Comparison of ENCODE assay signal across 20 cellular contexts in genomic region chr5:151130235-151130921, GRCh38. TPM values are rescaled to one million over a fixed set of nuclear protein-coding genes. Genes with fewer than 3 reads are reported as not detected.
DNase-seq lines count a peak whose midpoint lies in the region; ATAC-seq, FAIRE-seq and TF ChIP-seq lines count a peak whose summit lies in the region.
"Had no signal": no experiment of that assay in that cellular context is flagged by ENCODE, and none has a peak within 500 bp of the region (broad histone marks: within the 10 kb centered on the region; RNA-seq: fewer than 3 reads in every experiment).

No MANE protein-coding gene starts in this region.

- peaks cover 83% of the 10 kb centered on the region for H3K36me3 Mint-ChIP-seq in activated CD4-positive, alpha-beta T cell treated with anti-CD3 and anti-CD28 coated beads, Interleukin-2, amount 10 ng/mL, durations not matched to agents 7 days and 5 days (ENCODE audit: low read depth)
- peaks cover 94% of the 10 kb centered on the region for H3K36me3 Mint-ChIP-seq in CD8-positive, alpha-beta T cell
- H3K36me3 Mint-ChIP-seq in activated naive CD8-positive, alpha-beta T cell treated with anti-CD3 and anti-CD28 coated beads for 36 hours: peaks cover 68% of the 10 kb centered on the region

- CTCF ChIA-PET in activated CD4-positive, alpha-beta T cell treated with anti-CD3 and anti-CD28 coated beads, Interleukin-2, amount 10 ng/mL, durations not matched to agents 7 days and 5 days (lab: Charles Lee): interaction anchor here (1.0 to 2.6 kb wide), 9 partner anchors 13 to 126 kb away, joined by 3 to 12 read pairs (median 4); partner anchors contain the start of gene ANXA6
- CTCF ChIA-PET in CD8-positive, alpha-beta T cell (lab: Charles Lee): interaction anchor here (1.2 to 50.0 kb wide), 7 partner anchors 15 to 111 kb away, joined by 3 to 1723 read pairs (median 5); partner anchors contain the start of gene ANXA6
- CTCF ChIA-PET in HEK293T (lab: Yijun Ruan, JAX): interaction anchor here (0.9 to 1.6 kb wide), 2 partner anchors 34 to 186 kb away, joined by 3 to 13 read pairs; no protein-coding TSS in a partner anchor

- FAIRE-seq in pancreas (lab: Jason Lieb, UNC): no peak
- FAIRE-seq: GM12892 had no signal

- H3K27me3 Mint-ChIP-seq in activated CD4-positive, alpha-beta T cell treated with anti-CD3 and anti-CD28 coated beads, Interleukin-2, amount 10 ng/mL, durations not matched to agents 7 days and 5 days: no peaks in the 10 kb centered on the region
- H3K27me3 Mint-ChIP-seq in CD8-positive, alpha-beta T cell (ENCODE audit: low read depth): no peaks in the 10 kb centered on the region
- no peaks in the 10 kb centered on the region for H3K27me3 Mint-ChIP-seq in activated naive CD8-positive, alpha-beta T cell treated with anti-CD3 and anti-CD28 coated beads for 36 hours

- peaks cover 79% of the 10 kb centered on the region for H3K36me3 ChIP-seq in CD8-positive, alpha-beta T cell (ENCODE audit: insufficient read depth, low read length)
- H3K36me3 ChIP-seq in pancreas: peaks cover 0 to 12% (median 0%) of the 10 kb centered on the region in 3 donors

- intact Hi-C loops in CD8-positive, alpha-beta T cell (cut with DNase I, micrococcal nuclease): no loop called here
- intact Hi-C loops in pancreas (cut with DNase I): no loop called here

- no peak overlapping the region for H3K4me3 ChIP-seq in CD8-positive, alpha-beta T cell (ENCODE audit: low read depth, low read length)
- H3K4me3 ChIP-seq in pancreas: no peak overlapping the region
- H3K4me3 ChIP-seq: BLaER1, gastrocnemius medialis, left lung, testis had no signal

- no peak for ATAC-seq in CD8-positive, alpha-beta T cell
- ATAC-seq in pancreas: no peak
- no peak for ATAC-seq in GM19452 (IDR thresholded peaks at IDR 0.05; ENCODE audit: unreplicated experiment)
- ATAC-seq: gastrocnemius medialis had no signal

- WGBS in pancreas, 2 donors: 88 to 93% methylated on average over 8 of the region's 8 CpGs

- no peaks in the 10 kb centered on the region for H3K9me3 ChIP-seq in CD8-positive, alpha-beta T cell (ENCODE audit: low read length)
- H3K9me3 ChIP-seq in pancreas: no peaks in the 10 kb centered on the region
- H3K9me3 ChIP-seq: BLaER1, gastrocnemius medialis, left lung, testis had no signal

- H3K27me3 ChIP-seq in CD8-positive, alpha-beta T cell (ENCODE audit: insufficient read depth, low read length): no peaks in the 10 kb centered on the region
- no peaks in the 10 kb centered on the region for H3K27me3 ChIP-seq in pancreas
- H3K27me3 ChIP-seq: BLaER1, gastrocnemius medialis, left lung, testis had no signal

- H3K4me3 Mint-ChIP-seq in activated CD4-positive, alpha-beta T cell treated with anti-CD3 and anti-CD28 coated beads, Interleukin-2, amount 10 ng/mL, durations not matched to agents 7 days and 5 days: no peak overlapping the region
- H3K4me3 Mint-ChIP-seq in CD8-positive, alpha-beta T cell: no peak overlapping the region
- no peak overlapping the region for H3K4me3 Mint-ChIP-seq in activated naive CD8-positive, alpha-beta T cell treated with anti-CD3 and anti-CD28 coated beads for 36 hours

- DNase-seq in activated CD4-positive, alpha-beta T cell treated with anti-CD3 and anti-CD28 coated beads, Interleukin-2, amount 10 ng/mL, durations not matched to agents 7 days and 5 days: no peak
- DNase-seq in activated CD4-positive, alpha-beta T cell treated with anti-CD3 and anti-CD28 coated beads for 4 hours: no peak
- DNase-seq in CD8-positive, alpha-beta T cell: no peak
- no peak for DNase-seq in activated naive CD8-positive, alpha-beta T cell treated with anti-CD3 and anti-CD28 coated beads for 36 hours
- DNase-seq in pancreas (no peak), HEK293T (ENCODE audit: extremely low spot score) (no peak), islet precursor cell (no peak)
- DNase-seq: activated gamma-delta T cell treated with Interleukin-2 at 50 U/mL for 16 hours; gastrocnemius medialis; HCEC 1CT; NCI-H1048; NCI-H2081 treated with DMSO at 0.1 percent for 48 hours; NCI-H524; Right ventricle myocardium superior; stimulated activated CD4-positive, alpha-beta T cell treated with anti-CD3 and anti-CD28 coated beads, Interleukin-4, amount 100 ng/mL, for 1 hour; testis had no signal

- POLR2A ChIA-PET in activated CD4-positive, alpha-beta T cell treated with anti-CD3 and anti-CD28 coated beads, Interleukin-2, amount 10 ng/mL, durations not matched to agents 7 days and 5 days (lab: Charles Lee): no interaction called here
- POLR2A ChIA-PET in CD8-positive, alpha-beta T cell (lab: Charles Lee): interaction anchor here (0.7 to 3.1 kb wide), 5 partner anchors 11 to 36 kb away, joined by 5 to 9 read pairs (median 7); no protein-coding TSS in a partner anchor
- POLR2A ChIA-PET in HEK293T (lab: Yijun Ruan, JAX): no interaction called here

- H3K4me1 ChIP-seq in CD8-positive, alpha-beta T cell (ENCODE audit: insufficient read depth, low read length): peaks cover 44% of the 10 kb centered on the region
- no peaks in the 10 kb centered on the region for H3K4me1 ChIP-seq in pancreas
- H3K4me1 ChIP-seq: testis had no signal

- peaks cover 62% of the 10 kb centered on the region for H3K4me1 Mint-ChIP-seq in activated CD4-positive, alpha-beta T cell treated with anti-CD3 and anti-CD28 coated beads, Interleukin-2, amount 10 ng/mL, durations not matched to agents 7 days and 5 days
- H3K4me1 Mint-ChIP-seq in CD8-positive, alpha-beta T cell (ENCODE audit: low read depth): peaks cover 62% of the 10 kb centered on the region
- H3K4me1 Mint-ChIP-seq in activated naive CD8-positive, alpha-beta T cell treated with anti-CD3 and anti-CD28 coated beads for 36 hours: peaks cover 80% of the 10 kb centered on the region

- no peak overlapping the region for H3K27ac ChIP-seq in CD8-positive, alpha-beta T cell (ENCODE audit: low read depth, low read length)
- peak overlapping the region in 3 of 4 donors; percentile 38 to 75 (median 69) for H3K27ac ChIP-seq in pancreas
- H3K27ac ChIP-seq: testis had no signal

- TF ChIP-seq CTCF in CD8-positive, alpha-beta T cell (IDR thresholded peaks at IDR 0.05): no peak
- TF ChIP-seq CTCF in pancreas (IDR thresholded peaks at IDR 0.05): no peak

- no peaks in the 10 kb centered on the region for H3K9me3 Mint-ChIP-seq in activated CD4-positive, alpha-beta T cell treated with anti-CD3 and anti-CD28 coated beads, Interleukin-2, amount 10 ng/mL, durations not matched to agents 7 days and 5 days
- H3K9me3 Mint-ChIP-seq in CD8-positive, alpha-beta T cell: no peaks in the 10 kb centered on the region
- H3K9me3 Mint-ChIP-seq in activated naive CD8-positive, alpha-beta T cell treated with anti-CD3 and anti-CD28 coated beads for 36 hours: no peaks in the 10 kb centered on the region

- peak overlapping the region; percentile 7 for H3K27ac Mint-ChIP-seq in activated CD4-positive, alpha-beta T cell treated with anti-CD3 and anti-CD28 coated beads, Interleukin-2, amount 10 ng/mL, durations not matched to agents 7 days and 5 days
- H3K27ac Mint-ChIP-seq in CD8-positive, alpha-beta T cell: peak overlapping the region; percentile 79
- H3K27ac Mint-ChIP-seq in activated naive CD8-positive, alpha-beta T cell treated with anti-CD3 and anti-CD28 coated beads for 36 hours: peak overlapping the region; percentile 80

TF ChIP-seq in HEK293T, 16 proteins besides CTCF, POLR2A, EP300 and RAD21:
- no peak for TF ChIP-seq ZNF384 (IDR thresholded peaks at IDR 0.05)
- TF ChIP-seq PKNOX1 (IDR thresholded peaks at IDR 0.05): no peak
- TF ChIP-seq SUZ12 (IDR thresholded peaks at IDR 0.05): no peak
- no peak for TF ChIP-seq FOXM1 (IDR thresholded peaks at IDR 0.05; ENCODE audit: borderline replicate concordance)
- TF ChIP-seq ELF4 (IDR thresholded peaks at IDR 0.05): no peak
- TF ChIP-seq BHLHE40 (IDR thresholded peaks at IDR 0.05; ENCODE audit: borderline replicate concordance): no peak
- TF ChIP-seq FOXA1 (IDR thresholded peaks at IDR 0.05): no peak
- TF ChIP-seq L3MBTL2 (conservative IDR thresholded peaks at IDR 0.05): no peak
- TF ChIP-seq FOXK2 (IDR thresholded peaks at IDR 0.05): no peak
- TF ChIP-seq NFRKB (IDR thresholded peaks at IDR 0.05): no peak
- no peak for TF ChIP-seq SP1 (IDR thresholded peaks at IDR 0.05)
- no peak for TF ChIP-seq ARNT (IDR thresholded peaks at IDR 0.05)
- no peak for TF ChIP-seq TARDBP (IDR thresholded peaks at IDR 0.05)
- no peak for TF ChIP-seq LEF1 (IDR thresholded peaks at IDR 0.05; ENCODE audit: borderline replicate concordance)

RNA-seq across cellular contexts. Expression of gene ANXA6, which starts 27.2 kb away (rescaled TPM):
- 100 to 1,000 TPM; 494 to 508 TPM for total RNA-seq in activated CD4-positive, alpha-beta T cell treated with anti-CD3 and anti-CD28 coated beads, Interleukin-2, amount 10 ng/mL, durations not matched to agents 7 days and 5 days
- total RNA-seq in CD8-positive, alpha-beta T cell: 10 to 100 TPM; 83.5 to 89.4 TPM
- total RNA-seq in activated naive CD8-positive, alpha-beta T cell treated with anti-CD3 and anti-CD28 coated beads for 36 hours: 100 to 1,000 TPM; 407 to 417 TPM
- 10 to 100 TPM; 39.6 to 70.8 (median 48.7) TPM for total RNA-seq in pancreas
- polyA plus RNA-seq in pancreas: 10 to 100 TPM; 37.0 to 64.2 TPM

RNA-seq across cellular contexts. Expression of gene TNIP1, which starts 49.5 kb away (rescaled TPM):
- 100 to 1,000 TPM; 127 TPM for total RNA-seq in activated CD4-positive, alpha-beta T cell treated with anti-CD3 and anti-CD28 coated beads, Interleukin-2, amount 10 ng/mL, durations not matched to agents 7 days and 5 days
- total RNA-seq in CD8-positive, alpha-beta T cell: 100 to 1,000 TPM; 133 to 134 TPM
- 100 to 1,000 TPM; 185 to 189 TPM for total RNA-seq in activated naive CD8-positive, alpha-beta T cell treated with anti-CD3 and anti-CD28 coated beads for 36 hours
- 100 to 1,000 TPM in 1 of 6 donors, 10 to 100 TPM in 5; 66.3 to 118 (median 71.0) TPM for total RNA-seq in pancreas
- polyA plus RNA-seq in pancreas: 10 to 100 TPM; 36.4 to 54.7 TPM

Comparison
In these comparisons a context has a peak if more than half of its experiments do, and no peak if none do; other contexts are left out.
1. H3K27ac Mint-ChIP-seq: peak in every context shown above with its lines; median percentile 80 in activated naive CD8-positive, alpha-beta T cell treated with anti-CD3 and anti-CD28 coated beads for 36 hours; 79 in CD8-positive, alpha-beta T cell; 7 in activated CD4-positive, alpha-beta T cell treated with anti-CD3 and anti-CD28 coated beads, Interleukin-2, amount 10 ng/mL, durations not matched to agents 7 days and 5 days.
2. RNA of gene ANXA6, which starts 27.2 kb away (total RNA-seq): 494 to 508 TPM in activated CD4-positive, alpha-beta T cell treated with anti-CD3 and anti-CD28 coated beads, Interleukin-2, amount 10 ng/mL, durations not matched to agents 7 days and 5 days and 407 to 417 TPM in activated naive CD8-positive, alpha-beta T cell treated with anti-CD3 and anti-CD28 coated beads for 36 hours; 83.5 to 89.4 TPM in CD8-positive, alpha-beta T cell and 39.6 to 70.8 TPM in pancreas; every median in the first group is over 4 times any median in the second.